ENCODE assay signal across 9 cellular contexts in genomic region chr12:62631531-62632520, GRCh38.
DNase-seq lines count a peak whose midpoint lies in the region; ATAC-seq, FAIRE-seq and TF ChIP-seq lines count a peak whose summit lies in the region.
"Had no signal": no experiment of that assay in that cellular context is flagged by ENCODE, and none has a peak within 500 bp of the region (broad histone marks: within the 10 kb centered on the region; RNA-seq: fewer than 3 reads in every experiment).

No MANE protein-coding gene starts in this region.

- H3K4me3 ChIP-seq in AG04450 (ENCODE audit: low read depth, low read length) (peak overlapping the region; percentile 62), RWPE2 (ENCODE audit: severe bottlenecking) (peak overlapping the region; percentile 20), bronchial epithelial cell (ENCODE audit: low read depth, low read length) (peak overlapping the region; percentile 50), iPS-11a (ENCODE audit: low read depth, low read length) (peak overlapping the region; percentile 53), psoas muscle (peak overlapping the region; percentile 73)

- no peaks in the 10 kb centered on the region for H3K36me3 ChIP-seq in RWPE2 (ENCODE audit: low read depth)
- no peaks in the 10 kb centered on the region for H3K36me3 ChIP-seq in bronchial epithelial cell (ENCODE audit: control insufficient read depth, insufficient read depth, low read length)
- H3K36me3 ChIP-seq in psoas muscle (ENCODE audit: insufficient read depth in 1 of 2, low read depth in 1 of 2): no peaks in the 10 kb centered on the region

- POLR2A ChIA-PET in AG04450 (lab: Yijun Ruan, JAX): interaction anchor here (1.8 kb wide), 1 partner anchor 29 kb away, joined by 8 read pairs; no protein-coding TSS in a partner anchor

- TF ChIP-seq CTCF in AG04450 (IDR thresholded peaks at IDR 0.05; ENCODE audit: low read depth, low read length): peak; percentile 40
- TF ChIP-seq CTCF in RWPE2 (IDR thresholded peaks at IDR 0.05; ENCODE audit: poor library complexity, severe bottlenecking): peak; percentile 55
- peak; percentile 56 for TF ChIP-seq CTCF in bronchial epithelial cell (IDR thresholded peaks at IDR 0.05; ENCODE audit: insufficient read depth, low read length, severe bottlenecking)
- TF ChIP-seq CTCF in psoas muscle (IDR thresholded peaks at IDR 0.05): peak; percentile 25

- no peak for FAIRE-seq in bronchial epithelial cell (lab: Jason Lieb, UNC)

- H3K4me1 ChIP-seq in RWPE2 (ENCODE audit: insufficient read depth, poor library complexity, severe bottlenecking) (no peaks in the 10 kb centered on the region), psoas muscle (no peaks in the 10 kb centered on the region)

- CTCF ChIA-PET in AG04450 (lab: Charles Lee): no interaction called here

- in situ Hi-C loops in KBM-7 (cut with MboI; ENCODE audit: low pct_unique_long_range_greater_than_20kb, low sequenced_read_pairs): no loop called here

- ATAC-seq in GM18511 (IDR thresholded peaks at IDR 0.05; ENCODE audit: unreplicated experiment): peak; percentile 75
- ATAC-seq in HG03095 (IDR thresholded peaks at IDR 0.05; ENCODE audit: unreplicated experiment): peak; percentile 85
- ATAC-seq in RWPE2 (ENCODE audit: low read depth): peak; percentile 83
- ATAC-seq in psoas muscle: peak; percentile 61 to 77 (median 68)
- ATAC-seq: HCT116 had no signal

- WGBS in psoas muscle, 3 donors: 1% methylated on average over 56 to 63 of the region's 63 CpGs

- DNase-seq in AG04450 (ENCODE audit: low read depth, low spot score): peak; percentile 21
- DNase-seq in RWPE2 (ENCODE audit: low spot score): no peak
- DNase-seq in bronchial epithelial cell (ENCODE audit: low read depth): peak; percentile 50
- peak; percentile 55 to 68 for DNase-seq in psoas muscle
- DNase-seq in KBM-7: no peak

- intact Hi-C loops in psoas muscle (cut with DNase I): no loop called here

- H3K27ac ChIP-seq in AG04450 (ENCODE audit: low read depth, low read length) (no peak overlapping the region), RWPE2 (ENCODE audit: poor library complexity, severe bottlenecking) (no peak overlapping the region), psoas muscle (no peak overlapping the region)

- peaks cover 2% of the 10 kb centered on the region for H3K27me3 ChIP-seq in AG04450 (ENCODE audit: control insufficient read depth, insufficient read depth, low read length)
- no peaks in the 10 kb centered on the region for H3K27me3 ChIP-seq in RWPE2 (ENCODE audit: insufficient read depth, poor library complexity, severe bottlenecking)
- H3K27me3 ChIP-seq in bronchial epithelial cell (ENCODE audit: control insufficient read depth, insufficient read depth, low read length): no peaks in the 10 kb centered on the region
- H3K27me3 ChIP-seq in psoas muscle (ENCODE audit: insufficient read depth in 3 of 3, low read length in 2 of 3): peaks cover 0 to 62% (median 9%) of the 10 kb centered on the region in 3 donors

- H3K9me3 ChIP-seq in AG04450 (ENCODE audit: control insufficient read depth, insufficient read depth, low read length) (peaks cover 2% of the 10 kb centered on the region; the same call in 1 of the 2 replicates), RWPE2 (ENCODE audit: severe bottlenecking) (no peaks in the 10 kb centered on the region), psoas muscle (no peaks in the 10 kb centered on the region)

Comparison
In these comparisons a context has a peak if more than half of its experiments do, and no peak if none do; other contexts are left out.
1. DNase-seq: peak in AG04450 (single experiment), bronchial epithelial cell (single experiment) and psoas muscle (2 of 2); none in RWPE2 (single experiment) and KBM-7 (single experiment).
2. H3K4me3 ChIP-seq: peak in every context shown above with its lines; median percentile 73 in psoas muscle; 62 in AG04450; 53 in iPS-11a; 50 in bronchial epithelial cell; 20 in RWPE2.
3. Peak in every context shown above with its lines, with median percentiles within 50 percentile points of each other: CTCF ChIP-seq and ATAC-seq.